ENCODE assay signal across 8 cellular contexts in the genomic region with DNA sequence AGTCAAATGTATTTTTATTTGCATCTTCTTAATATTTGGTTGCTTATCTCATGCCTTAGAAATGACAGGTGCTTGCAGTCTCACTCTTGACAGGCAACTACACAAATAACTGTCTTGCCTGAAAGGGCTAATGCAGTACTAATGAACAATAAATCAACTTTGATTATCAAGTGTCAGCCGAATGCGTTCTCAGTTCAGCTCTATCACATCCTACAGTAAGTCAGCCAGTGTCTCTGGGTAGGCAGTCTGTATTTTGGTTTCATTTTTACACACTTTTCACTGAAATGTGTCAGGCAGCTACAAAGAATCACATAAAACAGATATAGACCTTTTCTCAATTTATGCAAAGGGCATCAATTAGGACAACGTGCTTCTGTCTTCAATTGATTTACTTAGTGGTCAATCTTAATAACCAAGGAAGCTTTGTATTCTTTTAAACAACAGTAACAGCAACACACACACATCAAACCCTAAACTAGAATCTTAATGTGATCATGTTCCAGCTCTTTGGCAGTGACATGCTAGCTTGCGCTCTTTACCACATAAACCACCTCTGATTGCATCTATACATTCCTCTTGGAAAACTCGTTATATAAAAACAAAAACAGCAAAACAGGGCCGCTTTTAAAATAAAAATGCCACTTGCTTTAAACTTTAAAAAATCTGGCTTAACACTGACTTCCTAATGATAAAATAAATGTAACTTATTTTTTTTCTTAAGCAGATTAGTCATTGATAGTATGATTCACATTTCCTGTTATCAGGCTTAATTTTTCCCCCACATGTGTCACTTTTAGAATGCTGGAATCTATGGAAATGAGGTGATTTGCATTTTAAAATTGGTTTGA.
DNase-seq lines count a peak whose midpoint lies in the region; ATAC-seq, FAIRE-seq and TF ChIP-seq lines count a peak whose summit lies in the region.

No MANE protein-coding gene starts in this region.

- DNase-seq in GM12892 (ENCODE audit: insufficient read length) (no peak), Peyer's patch (no peak), fibroblast of the aortic adventitia (ENCODE audit: low read depth) (peak; percentile 63), renal cortical epithelial cell (ENCODE audit: low read depth) (peak; percentile 71), LoVo (ENCODE audit: low spot score) (no peak), NCI-H2029 (lab: John Stamatoyannopoulos, UW) (no peak), SIG-M5 treated with dmso at 0.1 percent for 504 hours (lab: John Stamatoyannopoulos, UW; ENCODE audit: unreplicated experiment) (no peak)

- H3K4me3 ChIP-seq in Peyer's patch (peak overlapping the region; percentile 58 to 79 (median 72)), fibroblast of the aortic adventitia (ENCODE audit: low read depth, low read length) (peak overlapping the region; percentile 77)

- H3K27me3 ChIP-seq in Peyer's patch, result no peaks in the 10 kb centered on the region

- ATAC-seq in HG02610 (IDR thresholded peaks at IDR 0.05; ENCODE audit: unreplicated experiment), result peak; percentile 75

- H3K4me1 ChIP-seq in Peyer's patch, result peaks cover 0 to 50% (median 23%) of the 10 kb centered on the region in 4 donors

- FAIRE-seq in GM12892 (lab: Jason Lieb, UNC), result peak; percentile 9

- TF ChIP-seq POLR2A in GM12892 (IDR thresholded peaks at IDR 0.05; ENCODE audit: low read depth, low read length), result no peak
- TF ChIP-seq POLR2A in Peyer's patch (IDR thresholded peaks at IDR 0.05), result no peak

- no peaks in the 10 kb centered on the region for H3K9me3 ChIP-seq in Peyer's patch

- peak overlapping the region; percentile 80 to 96 (median 92) for H3K27ac ChIP-seq in Peyer's patch

- TF ChIP-seq CTCF in Peyer's patch (IDR thresholded peaks at IDR 0.05), result no peak
- no peak for TF ChIP-seq CTCF in fibroblast of the aortic adventitia (IDR thresholded peaks at IDR 0.05; ENCODE audit: insufficient read depth, low read length)

- H3K36me3 ChIP-seq in Peyer's patch, result no peaks in the 10 kb centered on the region

Comparison
In these comparisons a context has a peak if more than half of its experiments do, and no peak if none do; other contexts are left out.
1. DNase-seq: peak in fibroblast of the aortic adventitia (single experiment) and renal cortical epithelial cell (single experiment); none in GM12892 (single experiment), Peyer's patch (0 of 3), LoVo (single experiment), NCI-H2029 (single experiment) and SIG-M5 treated with dmso at 0.1 percent for 504 hours (single experiment).